ENCODE assay signal across 19 cellular contexts in the genomic region with DNA sequence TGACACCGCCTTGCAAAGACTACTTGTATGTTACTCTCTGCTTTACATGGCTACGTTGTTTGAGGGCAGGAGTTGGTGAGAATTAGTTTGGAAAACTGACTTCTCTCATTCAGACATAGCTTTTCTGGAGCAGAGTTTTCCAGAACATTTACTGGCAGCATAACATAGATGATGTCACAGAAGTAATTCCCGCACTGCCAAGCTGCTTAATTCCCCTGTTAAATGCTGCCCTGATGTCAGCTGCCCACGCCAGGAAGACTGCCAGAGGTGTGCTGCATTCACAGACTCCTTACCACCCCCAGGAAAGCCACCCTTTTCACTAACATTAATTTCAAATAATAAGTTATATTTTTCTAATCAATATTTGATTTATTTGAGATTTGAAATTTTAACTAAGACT. TPM values are rescaled to one million over a fixed set of nuclear protein-coding genes. Genes with fewer than 3 reads are reported as not detected.
DNase-seq lines count a peak whose midpoint lies in the region; ATAC-seq, FAIRE-seq and TF ChIP-seq lines count a peak whose summit lies in the region.
"Had no signal": no experiment of that assay in that cellular context is flagged by ENCODE, and none has a peak within 500 bp of the region (broad histone marks: within the 10 kb centered on the region; RNA-seq: fewer than 3 reads in every experiment).

No MANE protein-coding gene starts in this region.

- H3K4me1 ChIP-seq in HEK293 (ENCODE audit: control insufficient read depth, insufficient read depth, low read length) (peaks cover 9% of the 10 kb centered on the region; the same call in 1 of the 2 replicates), K562 (replicated peaks in 1 of 2; ENCODE audit: control insufficient read depth in 2 of 2, insufficient read depth in 2 of 2, low read length in 2 of 2) (peaks cover 5 to 22% of the 10 kb centered on the region in 2 experiments), osteoblast (ENCODE audit: insufficient read depth, low read length) (peaks cover 24% of the 10 kb centered on the region)
- H3K4me1 ChIP-seq: HAP-1 had no signal

- H3K27me3 ChIP-seq in K562 (ENCODE audit: control insufficient read depth in 2 of 2, insufficient read depth in 2 of 2, low read length in 2 of 2) (no peaks in the 10 kb centered on the region), osteoblast (ENCODE audit: insufficient read depth, low read length) (no peaks in the 10 kb centered on the region)

- WGBS in K562 (ENCODE audit: insufficient coverage, low coverage, missing lambda C conversion rate), result 73% methylated on average over 4 of the region's 4 CpGs

- H3K79me2 ChIP-seq in K562 (ENCODE audit: control insufficient read depth, insufficient read depth, low read length), result no peaks in the 10 kb centered on the region
- no peaks in the 10 kb centered on the region for H3K79me2 ChIP-seq in osteoblast (ENCODE audit: insufficient read depth, low read length)

- H2AFZ ChIP-seq in K562 (ENCODE audit: low read depth, low read length) (peak overlapping the region; percentile 54), osteoblast (ENCODE audit: low read length) (no peak overlapping the region)

- TF ChIP-seq EP300 in K562 (IDR thresholded peaks at IDR 0.05; ENCODE audit: low read length), result no peak

- H3K27ac ChIP-seq in HEK293 (ENCODE audit: extremely low read depth, low read depth, low read length) (no peak overlapping the region), K562 (ENCODE audit: extremely low read depth, low read depth, low read length) (no peak overlapping the region), osteoblast (ENCODE audit: low read depth, low read length) (peak overlapping the region; percentile 3)
- H3K27ac ChIP-seq: C4-2B, HL-60 had no signal

- BruUV-seq in K562 (replicated peaks; lab: Mats Ljungman, UMichigan), result no TSS peak

- H3K36me3 ChIP-seq in HEK293 (ENCODE audit: control insufficient read depth in 2 of 2, insufficient read depth in 1 of 2, low read length in 2 of 2), result no peaks in the 10 kb centered on the region
- no peaks in the 10 kb centered on the region for H3K36me3 ChIP-seq in K562 (ENCODE audit: control insufficient read depth, insufficient read depth, low read length)
- H3K36me3 ChIP-seq in osteoblast (ENCODE audit: insufficient read depth, low read length), result no peaks in the 10 kb centered on the region
- H3K36me3 ChIP-seq: HAP-1 had no signal

- peak overlapping the region in 1 of 2 experiments; percentile 27; a peak in 1 of 4 replicates for H3K9ac ChIP-seq in K562 (ENCODE audit: insufficient read depth in 1 of 2, low read depth in 2 of 2, low read length in 2 of 2)

- in situ Hi-C loops in K562 (cut with MboI), result no loop called here

- H3K9me1 ChIP-seq in K562 (ENCODE audit: control insufficient read depth, insufficient read depth, low read length), result no peaks in the 10 kb centered on the region

- POLR2A ChIA-PET in HEK293 (lab: Yijun Ruan, JAX), result interaction anchor here (0.5 to 0.6 kb wide), 2 partner anchors 25 to 129 kb away, joined by 3 read pairs; no protein-coding TSS in a partner anchor
- POLR2A ChIA-PET in K562 (lab: Yijun Ruan, JAX), result no interaction called here

- no peak for TF ChIP-seq POLR2A in K562 (conservative IDR thresholded peaks at IDR 0.05)

- DNase-seq in K562 (ENCODE audit: extremely low read depth in 1 of 4, low spot score in 3 of 4) (no peak), fibroblast of peridontal ligament (ENCODE audit: extremely low read depth) (peak; percentile 23), osteoblast (ENCODE audit: insufficient read length, low spot score, missing footprints) (peak; percentile 83), left cardiac atrium (no peak)
- DNase-seq: NCI-H1436, NCI-H2029 treated with DMSO at 0.1 percent for 48 hours, NCI-H2171 treated with DMSO at 0.1 percent for 48 hours, NCI-H774 had no signal

- ATAC-seq in K562 (no peak), GM18858 (IDR thresholded peaks at IDR 0.05; ENCODE audit: unreplicated experiment) (no peak), left cardiac atrium (no peak), HG03354 (IDR thresholded peaks at IDR 0.05; ENCODE audit: poor library complexity, severe bottlenecking, unreplicated experiment) (no peak)
- ATAC-seq: Panc1, Right ventricle myocardium inferior had no signal

- TF ChIP-seq RAD21 in K562 (CRISPR knock-in tag; conservative IDR thresholded peaks at IDR 0.05 in 1 of 2, IDR thresholded peaks at IDR 0.05 in 1 of 2), result no peak

- H4K20me1 ChIP-seq in K562 (replicated peaks; ENCODE audit: control insufficient read depth, insufficient read depth, low read length), result no peaks in the 10 kb centered on the region
- no peaks in the 10 kb centered on the region for H4K20me1 ChIP-seq in osteoblast (ENCODE audit: insufficient read depth, low read length)

- H3K4me2 ChIP-seq in K562 (ENCODE audit: insufficient read depth, low read length), result no peak overlapping the region
- peak overlapping the region; percentile 70 for H3K4me2 ChIP-seq in osteoblast (ENCODE audit: insufficient read depth, low read length)

- TF ChIP-seq CTCF in HEK293 (tag by site-specific recombination; IDR thresholded peaks at IDR 0.05) (no peak), K562 (IDR thresholded peaks at IDR 0.05 in 2 of 3, conservative IDR thresholded peaks at IDR 0.05 in 1 of 3; ENCODE audit: insufficient read depth in 2 of 3, low read depth in 1 of 3, low read length in 3 of 3) (no peak), osteoblast (IDR thresholded peaks at IDR 0.05; ENCODE audit: extremely low read depth, low read depth, low read length) (no peak)

- intact Hi-C loops in K562 (cut with micrococcal nuclease) (no loop called here), left cardiac atrium (cut with DNase I) (no loop called here)

- FAIRE-seq in K562 (lab: Jason Lieb, UNC), result no peak
- FAIRE-seq: GM12892, GM19239, HTR-8/SVneo had no signal

- no peak overlapping the region for H3K4me3 ChIP-seq in HEK293 (ENCODE audit: low read depth, low read length)
- H3K4me3 ChIP-seq in K562, result no peak overlapping the region
- no peak overlapping the region for H3K4me3 ChIP-seq in osteoblast (ENCODE audit: insufficient read depth, low read length)
- H3K4me3 ChIP-seq: HAP-1 had no signal

- H3K9me3 ChIP-seq in HEK293 (ENCODE audit: control insufficient read depth, insufficient read depth, low read depth, low read length), result no peaks in the 10 kb centered on the region
- H3K9me3 ChIP-seq in K562 (replicated peaks; ENCODE audit: control insufficient read depth, insufficient read depth, low read depth, low read length), result peaks cover 3% of the 10 kb centered on the region; the same call in 1 of the 2 replicates
- H3K9me3 ChIP-seq in osteoblast (ENCODE audit: low read depth, low read length), result no peaks in the 10 kb centered on the region
- H3K9me3 ChIP-seq: HAP-1 had no signal

- CTCF ChIA-PET in HEK293 (lab: Yijun Ruan, JAX) (interaction anchor here (0.5 to 1.7 kb wide), 3 partner anchors 15 to 412 kb away, joined by 3 to 7 read pairs (median 3); no protein-coding TSS in a partner anchor), K562 (lab: Yijun Ruan, JAX; ENCODE audit: low intra/inter-chr PET ratio) (no interaction called here)

TF ChIP-seq in HEK293, 187 proteins besides CTCF, POLR2A, EP300 and RAD21 (continues in another document):
- no peak for TF ChIP-seq ZNF214 (tag by site-specific recombination; IDR thresholded peaks at IDR 0.05; ENCODE audit: borderline replicate concordance)
- TF ChIP-seq ZNF785 (tag by site-specific recombination; IDR thresholded peaks at IDR 0.05), result no peak

TF ChIP-seq in K562, 482 proteins besides CTCF, POLR2A, EP300 and RAD21 (continues in another document):
- TF ChIP-seq MTA2 (IDR thresholded peaks at IDR 0.05; ENCODE audit: low read depth), result no peak
- TF ChIP-seq DDX20 (tag; IDR thresholded peaks at IDR 0.05; ENCODE audit: low read depth), result no peak

RNA-seq across cellular contexts. Expression of a gene that starts 24.7 kb away (rescaled TPM):
- 18.9 and 43.2 TPM in 2 replicates for total RNA-seq in K562 (2011; cell fraction: chromatin; rRNA removed; ENCODE audit: low replicate concordance)
- total RNA-seq in K562 (2011; cell fraction: nucleolus; rRNA removed), result 13.0 and 20.3 TPM in 2 replicates
- total RNA-seq in K562 (2011; cell fraction: nucleoplasm; rRNA removed), result 23.4 and 36.6 TPM in 2 replicates
- total RNA-seq in K562 (2014; rRNA removed) (33.1 and 38.3 TPM in 2 replicates), K562 (2014; rRNA removed; fragmentation: Illumina TruSeq; extraction: Trizol) (56.4 and 67.9 TPM in 2 replicates), K562 (2015; rRNA removed; fragmentation: Illumina TruSeq; extraction: Trizol) (63.6 and 66.4 TPM in 2 replicates), K562 (2021) (37.6 and 40.3 TPM in 2 replicates), osteoblast (34.2 and 37.6 TPM in 2 replicates), left cardiac atrium (10 to 100 TPM; 15.0 to 18.1 TPM)
- polyA plus RNA-seq in K562 (2011; rRNA removed) (39.9 and 44.8 TPM in 2 replicates), K562 (2014; fragmentation: Illumina TruSeq; extraction: Trizol) (48.1 and 58.3 TPM in 2 replicates), K562 (2014; fragmentation: Nextera tagmentation; extraction: Ambion mirVana) (10 to 100 TPM; 36.6 to 46.3 TPM), K562 (2014; rRNA removed) (35.0 and 43.8 TPM in 2 replicates)
- 7.5 and 17.5 TPM in 2 replicates for polyA plus RNA-seq in K562 (2011; cell fraction: cytosol; rRNA removed)
- polyA plus RNA-seq in K562 (2011; cell fraction: nucleus; rRNA removed), result 15.5 and 21.0 TPM in 2 replicates
- polyA plus RNA-seq in K562 (2012), result 36.4 and 37.3 TPM in 2 replicates
- 46.7 and 65.3 TPM in 2 replicates for polyA minus RNA-seq in K562 (2011; rRNA and poly(A)+ RNA removed)
- 14.0 and 24.8 TPM in 2 replicates for polyA minus RNA-seq in K562 (2011; cell fraction: cytosol; rRNA and poly(A)+ RNA removed)
- polyA minus RNA-seq in K562 (2011; cell fraction: nucleus; rRNA and poly(A)+ RNA removed), result 11.2 and 19.8 TPM in 2 replicates

RNA-seq across cellular contexts. Expression of a gene that starts 39.1 kb away (rescaled TPM):
- 114 and 160 TPM in 2 replicates for total RNA-seq in K562 (2011; cell fraction: chromatin; rRNA removed; ENCODE audit: low replicate concordance)
- total RNA-seq in K562 (2011; cell fraction: nucleolus; rRNA removed), result 43.2 and 44.6 TPM in 2 replicates
- total RNA-seq in K562 (2011; cell fraction: nucleoplasm; rRNA removed), result 87.4 and 134 TPM in 2 replicates
- total RNA-seq in K562 (2014; rRNA removed) (59.9 and 62.2 TPM in 2 replicates), K562 (2014; rRNA removed; fragmentation: Illumina TruSeq; extraction: Trizol) (111 and 119 TPM in 2 replicates), K562 (2015; rRNA removed; fragmentation: Illumina TruSeq; extraction: Trizol) (90.9 and 94.8 TPM in 2 replicates), K562 (2021) (147 and 148 TPM in 2 replicates), osteoblast (45.7 and 51.0 TPM in 2 replicates), left cardiac atrium (10 to 100 TPM; 16.9 to 28.9 TPM)
- polyA plus RNA-seq in K562 (2011; rRNA removed) (124 and 180 TPM in 2 replicates), K562 (2014; fragmentation: Illumina TruSeq; extraction: Trizol) (88.3 and 108 TPM in 2 replicates), K562 (2014; fragmentation: Nextera tagmentation; extraction: Ambion mirVana) (100 to 1,000 TPM in 1 of 2 experiments, 10 to 100 TPM in 1; 83.6 to 108 TPM), K562 (2014; rRNA removed) (73.1 and 79.0 TPM in 2 replicates)
- 106 and 107 TPM in 2 replicates for polyA plus RNA-seq in K562 (2011; cell fraction: cytosol; rRNA removed)
- polyA plus RNA-seq in K562 (2011; cell fraction: nucleus; rRNA removed), result 62.3 and 70.7 TPM in 2 replicates
- 36.1 and 73.0 TPM in 2 replicates for polyA plus RNA-seq in K562 (2012)
- polyA minus RNA-seq in K562 (2011; rRNA and poly(A)+ RNA removed), result 296 and 323 TPM in 2 replicates
- polyA minus RNA-seq in K562 (2011; cell fraction: cytosol; rRNA and poly(A)+ RNA removed), result 95.3 and 113 TPM in 2 replicates
- 32.3 and 57.8 TPM in 2 replicates for polyA minus RNA-seq in K562 (2011; cell fraction: nucleus; rRNA and poly(A)+ RNA removed)

Comparison
In these comparisons a context has a peak if more than half of its experiments do, and no peak if none do; other contexts are left out.
1. DNase-seq: peak in fibroblast of peridontal ligament (single experiment) and osteoblast (single experiment); none in K562 (0 of 4) and left cardiac atrium (single experiment).